In the genomic region with DNA sequence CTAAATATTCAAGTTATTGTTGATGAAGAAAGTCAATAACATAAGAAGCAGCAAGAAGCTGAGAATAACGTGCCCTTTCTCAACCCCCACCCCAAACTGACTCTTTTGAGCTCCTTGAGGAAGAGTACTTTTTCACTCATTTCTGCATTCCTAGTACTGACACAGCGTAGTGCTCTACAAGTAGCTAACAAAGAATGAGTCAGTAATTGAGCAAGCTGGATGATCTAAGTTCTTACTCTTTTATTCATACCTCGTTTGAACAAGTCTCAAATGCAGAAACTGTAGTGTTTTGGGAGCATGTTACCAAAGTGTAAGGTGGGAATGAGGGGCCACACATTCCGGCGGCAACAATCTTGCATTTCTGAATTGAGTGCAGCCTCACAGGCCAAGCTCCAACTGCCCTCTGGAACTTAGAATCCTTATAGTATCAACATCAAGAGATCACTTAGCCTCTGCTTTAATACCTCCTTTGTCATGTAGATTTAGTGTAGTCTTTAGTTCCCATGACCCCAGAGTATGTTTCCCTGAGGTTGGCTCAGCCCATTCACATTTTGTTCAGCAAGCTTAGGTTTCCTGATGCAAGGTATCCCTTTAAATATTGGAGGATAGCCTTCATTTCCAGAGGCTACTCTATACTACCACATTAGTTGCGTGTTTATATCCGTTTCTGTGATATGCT, we compare ENCODE assay signal across 12 cellular contexts.
DNase-seq lines count a peak whose midpoint lies in the region; TF ChIP-seq lines count a peak whose summit lies in the region.
"Had no signal": no experiment of that assay in that cellular context is flagged by ENCODE, and none has a peak within 500 bp of the region (broad histone marks: within the 10 kb centered on the region; RNA-seq: fewer than 3 reads in every experiment).

No MANE protein-coding gene starts in this region.

- DNase-seq in AG04449 (ENCODE audit: low read depth, low spot score) (peak; percentile 71), HT1080 (ENCODE audit: low read depth) (peak; percentile 68), astrocyte of the cerebellum (ENCODE audit: low read depth) (peak; percentile 54), iris pigment epithelial cell (ENCODE audit: low read depth) (peak; percentile 96), hippocampal formation (lab: John Stamatoyannopoulos, UW) (no peak), cerebellar nuclear complex (lab: John Stamatoyannopoulos, UW) (no peak)
- DNase-seq in activated effector memory CD4-positive, alpha-beta T cell treated with Interleukin-2 at 50 U/mL for 16 hours: no peak
- DNase-seq in activated CD4-positive, alpha-beta T cell treated with anti-CD3 and anti-CD28 coated beads for 48 hours: no peak
- DNase-seq: cortex of kidney, NCI-H1694, spleen had no signal

- POLR2A ChIA-PET in AG04449 (lab: Yijun Ruan, JAX): interaction anchor here (1.5 kb wide), 1 partner anchor 11 kb away, joined by 5 read pairs; no protein-coding TSS in a partner anchor

- TF ChIP-seq CTCF in AG04449 (IDR thresholded peaks at IDR 0.05; ENCODE audit: insufficient read depth, low read length, missing control alignments) (no peak), astrocyte of the cerebellum (IDR thresholded peaks at IDR 0.05; ENCODE audit: low read depth, low read length, missing control alignments) (no peak)

- in situ Hi-C loops in astrocyte of the cerebellum (cut with HindIII; ENCODE audit: low sequenced_read_pairs): no loop called here

- H3K4me3 ChIP-seq in AG04449 (ENCODE audit: low read depth, low read length): no peak overlapping the region
- no peak overlapping the region for H3K4me3 ChIP-seq in astrocyte of the cerebellum (ENCODE audit: low read depth, low read length)
- H3K4me3 ChIP-seq: BLaER1, spleen had no signal

- CTCF ChIA-PET in AG04449 (lab: Yijun Ruan, JAX): interaction anchor here (1.5 kb wide), 1 partner anchor 11 kb away, joined by 5 read pairs; no protein-coding TSS in a partner anchor

Comparison
In these comparisons a context has a peak if more than half of its experiments do, and no peak if none do; other contexts are left out.
1. DNase-seq: peak in AG04449 (single experiment), HT1080 (single experiment), astrocyte of the cerebellum (single experiment) and iris pigment epithelial cell (single experiment); none in activated effector memory CD4-positive, alpha-beta T cell treated with Interleukin-2 at 50 U/mL for 16 hours (single experiment), hippocampal formation (0 of 2), cerebellar nuclear complex (0 of 2) and activated CD4-positive, alpha-beta T cell treated with anti-CD3 and anti-CD28 coated beads for 48 hours (single experiment).